Comparison of ENCODE assay signal across 22 cellular contexts in genomic region chr11:45535033-45535432, GRCh38.
DNase-seq lines count a peak whose midpoint lies in the region; ATAC-seq, FAIRE-seq and TF ChIP-seq lines count a peak whose summit lies in the region.
"Had no signal": no experiment of that assay in that cellular context is flagged by ENCODE, and none has a peak within 500 bp of the region (broad histone marks: within the 10 kb centered on the region; RNA-seq: fewer than 3 reads in every experiment).

No MANE protein-coding gene starts in this region.

- H3K4me1 Mint-ChIP-seq in neural crest cell (no peaks in the 10 kb centered on the region), neural progenitor cell (peaks cover 4% of the 10 kb centered on the region)
- H3K4me1 Mint-ChIP-seq: B cell had no signal

- CTCF ChIA-PET in HEK293 (lab: Yijun Ruan, JAX) = interaction anchor here (0.7 to 1.6 kb wide), 3 partner anchors 237 to 1372 kb away, joined by 3 to 4 read pairs (median 3); no protein-coding TSS in a partner anchor
- CTCF ChIA-PET in K562 (lab: Yijun Ruan, JAX; ENCODE audit: low intra/inter-chr PET ratio) = interaction anchor here (0.5 kb wide), 1 partner anchor 255 kb away, joined by 3 read pairs; no protein-coding TSS in a partner anchor

- TF ChIP-seq RAD21 in K562 (CRISPR knock-in tag; conservative IDR thresholded peaks at IDR 0.05 in 1 of 2, IDR thresholded peaks at IDR 0.05 in 1 of 2) = no peak

- DNase-seq in K562 (ENCODE audit: extremely low read depth in 1 of 4, low spot score in 3 of 4) = no peak
- DNase-seq in neural crest cell (ENCODE audit: low read depth, low spot score) = no peak
- no peak for DNase-seq in activated CD4-positive, alpha-beta T cell treated with anti-CD3 and anti-CD28 coated beads, Interleukin-2, amount 50 U/mL, for 1 hour
- no peak for DNase-seq in neural progenitor cell (ENCODE audit: low spot score)
- DNase-seq in WERI-Rb-1 = no peak
- DNase-seq: 8988T; AML-193; Caco-2; Calu3; CD4-positive, alpha-beta T cell; CD8-positive, alpha-beta T cell; DMS79 treated with DMSO at 0.1 percent for 48 hours; GF-D8 had no signal

- no peaks in the 10 kb centered on the region for H3K9me1 ChIP-seq in K562 (ENCODE audit: control insufficient read depth, insufficient read depth, low read length)

- H3K4me3 ChIP-seq in HEK293 (ENCODE audit: low read depth, low read length) (no peak overlapping the region), K562 (no peak overlapping the region), neural progenitor cell (no peak overlapping the region), WERI-Rb-1 (ENCODE audit: low read depth, low read length) (no peak overlapping the region)
- H3K4me3 ChIP-seq: BLaER1 treated with 17β-estradiol and CSF1 and Interleukin-3, amounts not matched to agents 10 nM and 100 nM had no signal

- no TSS peak for BruUV-seq in K562 (replicated peaks; lab: Mats Ljungman, UMichigan)

- no peak overlapping the region for H3K27ac ChIP-seq in HEK293 (ENCODE audit: extremely low read depth, low read depth, low read length)
- H3K27ac ChIP-seq in K562 (ENCODE audit: extremely low read depth, low read depth, low read length) = no peak overlapping the region
- H3K27ac ChIP-seq in neural progenitor cell = no peak overlapping the region
- H3K27ac ChIP-seq in WERI-Rb-1 = no peak overlapping the region
- H3K27ac ChIP-seq: BLaER1 treated with 17β-estradiol and CSF1 and Interleukin-3, amounts not matched to agents 10 nM and 100 nM; C4-2B had no signal

- H3K79me2 ChIP-seq in K562 (ENCODE audit: control insufficient read depth, insufficient read depth, low read length) (no peaks in the 10 kb centered on the region), neural progenitor cell (ENCODE audit: low read depth) (no peaks in the 10 kb centered on the region)

- TF ChIP-seq EP300 in K562 (IDR thresholded peaks at IDR 0.05; ENCODE audit: low read length) = no peak

- H3K9me3 Mint-ChIP-seq in neural crest cell (no peaks in the 10 kb centered on the region), neural progenitor cell (no peaks in the 10 kb centered on the region)
- H3K9me3 Mint-ChIP-seq: CD4-positive, alpha-beta T cell; CD8-positive, alpha-beta T cell had no signal

- intact Hi-C loops in K562 (cut with micrococcal nuclease) = no loop called here

- H2AFZ ChIP-seq in K562 (ENCODE audit: low read depth, low read length) (no peak overlapping the region), neural progenitor cell (replicated peaks) (no peak overlapping the region)

- in situ Hi-C loops in K562 (cut with MboI) = no loop called here

- H3F3A ChIP-seq in neural progenitor cell (ENCODE audit: low read depth) = no peaks in the 10 kb centered on the region

- H3K27me3 Mint-ChIP-seq in neural crest cell (ENCODE audit: low read depth) (peaks cover 30% of the 10 kb centered on the region), neural progenitor cell (ENCODE audit: insufficient read depth, low read depth) (peaks cover 13% of the 10 kb centered on the region)

- POLR2A ChIA-PET in HEK293 (lab: Yijun Ruan, JAX) (no interaction called here), K562 (lab: Yijun Ruan, JAX) (no interaction called here)

- no peaks in the 10 kb centered on the region for H3K9me3 ChIP-seq in HEK293 (ENCODE audit: control insufficient read depth, insufficient read depth, low read depth, low read length)
- H3K9me3 ChIP-seq in K562 (replicated peaks; ENCODE audit: control insufficient read depth, insufficient read depth, low read depth, low read length) = no peaks in the 10 kb centered on the region
- H3K9me3 ChIP-seq in neural progenitor cell (ENCODE audit: low read depth) = no peaks in the 10 kb centered on the region
- no peaks in the 10 kb centered on the region for H3K9me3 ChIP-seq in WERI-Rb-1 (ENCODE audit: severe bottlenecking)
- H3K9me3 ChIP-seq: BLaER1 treated with 17β-estradiol and CSF1 and Interleukin-3, amounts not matched to agents 10 nM and 100 nM; Caco-2 had no signal

- no peak for ATAC-seq in K562
- ATAC-seq: CD8-positive, alpha-beta T cell had no signal

- H3K27ac Mint-ChIP-seq in neural crest cell (ENCODE audit: unreplicated experiment) = peak overlapping the region; percentile 50
- H3K27ac Mint-ChIP-seq in neural progenitor cell = no peak overlapping the region
- H3K27ac Mint-ChIP-seq: B cell; CD4-positive, alpha-beta T cell; CD8-positive, alpha-beta T cell had no signal

- no peaks in the 10 kb centered on the region for H3K4me1 ChIP-seq in HEK293 (ENCODE audit: control insufficient read depth, insufficient read depth, low read length)
- no peaks in the 10 kb centered on the region for H3K4me1 ChIP-seq in K562 (replicated peaks in 1 of 2; ENCODE audit: control insufficient read depth in 2 of 2, insufficient read depth in 2 of 2, low read length in 2 of 2)
- no peaks in the 10 kb centered on the region for H3K4me1 ChIP-seq in neural progenitor cell
- H3K4me1 ChIP-seq: BLaER1 treated with 17β-estradiol and CSF1 and Interleukin-3, amounts not matched to agents 10 nM and 100 nM; Caco-2 had no signal

- H3K4me2 ChIP-seq in K562 (ENCODE audit: insufficient read depth, low read length) (no peak overlapping the region), neural progenitor cell (no peak overlapping the region)
- H3K4me2 ChIP-seq: BLaER1 treated with 17β-estradiol and CSF1 and Interleukin-3, amounts not matched to agents 10 nM and 100 nM had no signal

- peaks cover 0 to 12% of the 10 kb centered on the region in 2 experiments; a peak in 1 of 5 replicates for H3K27me3 ChIP-seq in K562 (ENCODE audit: control insufficient read depth in 2 of 2, insufficient read depth in 2 of 2, low read length in 2 of 2)
- H3K27me3 ChIP-seq in neural progenitor cell = peaks cover 7% of the 10 kb centered on the region
- no peaks in the 10 kb centered on the region for H3K27me3 ChIP-seq in WERI-Rb-1 (ENCODE audit: insufficient read depth, low read depth, severe bottlenecking)
- H3K27me3 ChIP-seq: BLaER1 treated with 17β-estradiol and CSF1 and Interleukin-3, amounts not matched to agents 10 nM and 100 nM had no signal

- TF ChIP-seq CTCF in HEK293 (tag by site-specific recombination; IDR thresholded peaks at IDR 0.05) (no peak), K562 (IDR thresholded peaks at IDR 0.05 in 2 of 3, conservative IDR thresholded peaks at IDR 0.05 in 1 of 3; ENCODE audit: insufficient read depth in 2 of 3, low read depth in 1 of 3, low read length in 3 of 3) (no peak), neural crest cell (conservative IDR thresholded peaks at IDR 0.05) (no peak), neural progenitor cell (IDR thresholded peaks at IDR 0.05) (no peak), WERI-Rb-1 (IDR thresholded peaks at IDR 0.05; ENCODE audit: low read depth, low read length) (no peak)

- no peak for TF ChIP-seq POLR2A in K562 (conservative IDR thresholded peaks at IDR 0.05)

- H3K36me3 ChIP-seq in HEK293 (ENCODE audit: control insufficient read depth in 2 of 2, insufficient read depth in 1 of 2, low read length in 2 of 2) (no peaks in the 10 kb centered on the region), K562 (ENCODE audit: control insufficient read depth, insufficient read depth, low read length) (no peaks in the 10 kb centered on the region), neural progenitor cell (no peaks in the 10 kb centered on the region), WERI-Rb-1 (no peaks in the 10 kb centered on the region)
- H3K36me3 ChIP-seq: BLaER1 treated with 17β-estradiol and CSF1 and Interleukin-3, amounts not matched to agents 10 nM and 100 nM had no signal

- no peaks in the 10 kb centered on the region for H3K36me3 Mint-ChIP-seq in neural crest cell (ENCODE audit: low read depth)
- H3K36me3 Mint-ChIP-seq in neural progenitor cell = no peaks in the 10 kb centered on the region
- H3K36me3 Mint-ChIP-seq: CD8-positive, alpha-beta T cell had no signal

- H4K20me1 ChIP-seq in K562 (replicated peaks; ENCODE audit: control insufficient read depth, insufficient read depth, low read length) = peaks cover 11% of the 10 kb centered on the region; the same call in 1 of the 2 replicates
- no peaks in the 10 kb centered on the region for H4K20me1 ChIP-seq in neural progenitor cell (ENCODE audit: low read depth)

- no peak for FAIRE-seq in K562 (lab: Jason Lieb, UNC)
- FAIRE-seq: A204.1, D721Med, G401.6, GM12891, GM19239 had no signal

- H3K4me3 Mint-ChIP-seq in neural crest cell = no peak overlapping the region
- H3K4me3 Mint-ChIP-seq in neural progenitor cell = no peak overlapping the region
- H3K4me3 Mint-ChIP-seq: B cell; CD4-positive, alpha-beta T cell; CD8-positive, alpha-beta T cell had no signal

- WGBS in K562 (ENCODE audit: insufficient coverage, low coverage, missing lambda C conversion rate) = 0% methylated on average over 1 of the region's 1 CpG

- H3K9ac ChIP-seq in K562 (ENCODE audit: insufficient read depth in 1 of 2, low read depth in 2 of 2, low read length in 2 of 2) (no peak overlapping the region), neural progenitor cell (no peak overlapping the region)
- H3K9ac ChIP-seq: BLaER1 treated with 17β-estradiol and CSF1 and Interleukin-3, amounts not matched to agents 10 nM and 100 nM had no signal

TF ChIP-seq in HEK293, 187 proteins besides CTCF, POLR2A, EP300 and RAD21:
- TF ChIP-seq ZNF777 (tag by site-specific recombination; IDR thresholded peaks at IDR 0.05; ENCODE audit: borderline replicate concordance) (no peak), ZNF16 (tag by site-specific recombination; IDR thresholded peaks at IDR 0.05; ENCODE audit: low read depth) (peak; percentile 55; the same call in 1 of the 2 replicates)

TF ChIP-seq in K562, 482 proteins besides CTCF, POLR2A, EP300 and RAD21 (continues in another document):
- no peak for TF ChIP-seq TGIF2 (CRISPR knock-in tag; IDR thresholded peaks at IDR 0.05)
- TF ChIP-seq ZNF217 (CRISPR knock-in tag; IDR thresholded peaks at IDR 0.05) = no peak
- TF ChIP-seq BCOR (IDR thresholded peaks at IDR 0.05) = 0 out of 2 replicates have a peak, but pooled peaks have one; percentile 22
- no peak for TF ChIP-seq MCM7 (IDR thresholded peaks at IDR 0.05)
- TF ChIP-seq E2F4 (CRISPR knock-in tag; IDR thresholded peaks at IDR 0.05; ENCODE audit: low read depth) = no peak
- TF ChIP-seq ZNF785 (CRISPR knock-in tag; IDR thresholded peaks at IDR 0.05) = no peak
- TF ChIP-seq TCF3 (CRISPR knock-in tag; IDR thresholded peaks at IDR 0.05) = no peak
- no peak for TF ChIP-seq MCM5 (IDR thresholded peaks at IDR 0.05; ENCODE audit: low read depth)
- no peak for TF ChIP-seq SNAPC5 (CRISPR knock-in tag; IDR thresholded peaks at IDR 0.05)
- TF ChIP-seq RBM22 (IDR thresholded peaks at IDR 0.05; ENCODE audit: low read depth, low read length, poor library complexity, severe bottlenecking) = no peak
